Comparison of ENCODE assay signal across 25 cellular contexts in genomic region chr10:105843786-105844560, GRCh38.
DNase-seq lines count a peak whose midpoint lies in the region; ATAC-seq and TF ChIP-seq lines count a peak whose summit lies in the region.
"Had no signal": no experiment of that assay in that cellular context is flagged by ENCODE, and none has a peak within 500 bp of the region (broad histone marks: within the 10 kb centered on the region; RNA-seq: fewer than 3 reads in every experiment).

No MANE protein-coding gene starts in this region.

- DNase-seq in caudate nucleus (lab: John Stamatoyannopoulos, UW) (peak in 12 of 61 donors; percentile 2 to 55 (median 17)), heart right ventricle (no peak), NCI-H1092 (lab: John Stamatoyannopoulos, UW) (no peak)
- DNase-seq in stimulated activated naive CD8-positive, alpha-beta T cell treated with anti-CD3 and anti-CD28 coated beads, Interleukin-15, amount 100 ng/mL, for 72 hours = no peak
- DNase-seq: activated CD4-positive, alpha-beta T cell treated with anti-CD3 and anti-CD28 coated beads, Interleukin-2, amount 10 ng/mL, durations not matched to agents 24 days and 14 days; aorta; KBM-7; kidney glomerular epithelial cell; mammary epithelial cell; NCI-H2029; NCI-H345; NK-92 treated with Interleukin-12 subunit alpha and Interleukin-12 subunit beta, amount 100 ng/mL, for 24 hours; pancreas; sigmoid colon; SJCRH30 had no signal

- H3K36me3 Mint-ChIP-seq in nephron (ENCODE audit: low read depth) = no peaks in the 10 kb centered on the region
- H3K36me3 Mint-ChIP-seq: activated naive CD4-positive, alpha-beta T cell treated with anti-CD3 and anti-CD28 coated beads, Interleukin-2, amount 50 U/mL, for 72 hours; CD14-positive monocyte had no signal

- 53 to 60% methylated on average over 7 of the region's 7 CpGs for WGBS in heart right ventricle, 2 donors

- no peaks in the 10 kb centered on the region for H3K27me3 ChIP-seq in BLaER1 treated with 17β-estradiol and CSF1 and Interleukin-3, amounts not matched to agents 10 nM and 100 nM
- H3K27me3 ChIP-seq in heart right ventricle = no peaks in the 10 kb centered on the region
- H3K27me3 ChIP-seq: pancreas, sigmoid colon, SJCRH30, suprapubic skin had no signal

- H3K4me1 Mint-ChIP-seq in nephron = peaks cover 34% of the 10 kb centered on the region
- H3K4me1 Mint-ChIP-seq in stimulated activated naive CD8-positive, alpha-beta T cell treated with anti-CD3 and anti-CD28 coated beads, Interleukin-15, amount 100 ng/mL, for 72 hours = peaks cover 11% of the 10 kb centered on the region
- H3K4me1 Mint-ChIP-seq: activated T-helper 17 cell treated with anti-CD3 and anti-CD28 coated beads, Interleukin-2, amount 50 U/mL, for 72 hours; CD14-positive monocyte; central memory CD8-positive, alpha-beta T cell had no signal

- H3K4me2 ChIP-seq in BLaER1 treated with 17β-estradiol and CSF1 and Interleukin-3, amounts not matched to agents 10 nM and 100 nM = peak overlapping the region in 10 of 11 experiments; percentile 14 to 54 (median 36); a peak in 17 of 22 replicates

- no peak overlapping the region for H3K4me3 ChIP-seq in BLaER1 treated with 17β-estradiol and CSF1 and Interleukin-3, amounts not matched to agents 10 nM and 100 nM
- no peak overlapping the region for H3K4me3 ChIP-seq in heart right ventricle
- H3K4me3 ChIP-seq: pancreas, sigmoid colon, SJCRH30, suprapubic skin had no signal

- H3K9ac ChIP-seq in BLaER1 treated with 17β-estradiol and CSF1 and Interleukin-3, amounts not matched to agents 10 nM and 100 nM = no peak overlapping the region

- H3K4me3 Mint-ChIP-seq in nephron = no peak overlapping the region
- no peak overlapping the region for H3K4me3 Mint-ChIP-seq in stimulated activated naive CD8-positive, alpha-beta T cell treated with anti-CD3 and anti-CD28 coated beads, Interleukin-15, amount 100 ng/mL, for 72 hours
- H3K4me3 Mint-ChIP-seq: activated CD4-positive, alpha-beta T cell treated with anti-CD3 and anti-CD28 coated beads, Interleukin-2, amount 10 ng/mL, durations not matched to agents 24 days and 14 days; activated T-helper 17 cell treated with anti-CD3 and anti-CD28 coated beads, Interleukin-2, amount 50 U/mL, for 72 hours; CD14-positive monocyte; central memory CD8-positive, alpha-beta T cell had no signal

- peak overlapping the region in 2 of 3 experiments; percentile 22 to 60 for H3K27ac Mint-ChIP-seq in nephron
- peak overlapping the region in 1 of 2 donors; percentile 76 for H3K27ac Mint-ChIP-seq in stimulated activated naive CD8-positive, alpha-beta T cell treated with anti-CD3 and anti-CD28 coated beads, Interleukin-15, amount 100 ng/mL, for 72 hours
- H3K27ac Mint-ChIP-seq: activated CD4-positive, alpha-beta T cell treated with anti-CD3 and anti-CD28 coated beads, Interleukin-2, amount 10 ng/mL, durations not matched to agents 24 days and 14 days; activated T-helper 17 cell treated with anti-CD3 and anti-CD28 coated beads, Interleukin-2, amount 50 U/mL, for 72 hours; CD14-positive monocyte had no signal

- ATAC-seq in HG03432 (IDR thresholded peaks at IDR 0.05; ENCODE audit: unreplicated experiment) (peak; percentile 45), HG02678 (IDR thresholded peaks at IDR 0.05; ENCODE audit: unreplicated experiment) (no peak), heart right ventricle (no peak)
- no peak for ATAC-seq in stimulated activated naive CD8-positive, alpha-beta T cell treated with anti-CD3 and anti-CD28 coated beads, Interleukin-15, amount 100 ng/mL, for 72 hours
- ATAC-seq: activated naive CD4-positive, alpha-beta T cell treated with anti-CD3 and anti-CD28 coated beads, Interleukin-2, amount 50 U/mL, for 72 hours; activated T-helper 17 cell treated with anti-CD3 and anti-CD28 coated beads, Interleukin-2, amount 50 U/mL, for 72 hours; pancreas had no signal

- H3K9me3 Mint-ChIP-seq in nephron = peaks cover 6% of the 10 kb centered on the region
- H3K9me3 Mint-ChIP-seq in stimulated activated naive CD8-positive, alpha-beta T cell treated with anti-CD3 and anti-CD28 coated beads, Interleukin-15, amount 100 ng/mL, for 72 hours = peaks cover 0 to 6% of the 10 kb centered on the region in 2 donors
- H3K9me3 Mint-ChIP-seq: central memory CD8-positive, alpha-beta T cell had no signal

- intact Hi-C loops in heart right ventricle (cut with DNase I) = no loop called here

- H3K9me3 ChIP-seq in BLaER1 treated with 17β-estradiol and CSF1 and Interleukin-3, amounts not matched to agents 10 nM and 100 nM (replicated peaks in 1 of 11) = 0 out of 22 replicates have a peak, but pooled peaks cover 0 to under 1% (median 0%) of the 10 kb centered on the region in 11 experiments
- no peaks in the 10 kb centered on the region for H3K9me3 ChIP-seq in heart right ventricle
- H3K9me3 ChIP-seq: pancreas, sigmoid colon, SJCRH30 had no signal

- no peaks in the 10 kb centered on the region for H3K27me3 Mint-ChIP-seq in nephron (ENCODE audit: low read depth)
- no peaks in the 10 kb centered on the region for H3K27me3 Mint-ChIP-seq in stimulated activated naive CD8-positive, alpha-beta T cell treated with anti-CD3 and anti-CD28 coated beads, Interleukin-15, amount 100 ng/mL, for 72 hours
- H3K27me3 Mint-ChIP-seq: activated CD4-positive, alpha-beta T cell treated with anti-CD3 and anti-CD28 coated beads, Interleukin-2, amount 10 ng/mL, durations not matched to agents 24 days and 14 days; activated T-helper 17 cell treated with anti-CD3 and anti-CD28 coated beads, Interleukin-2, amount 50 U/mL, for 72 hours; central memory CD8-positive, alpha-beta T cell had no signal

- H3K4me1 ChIP-seq in BLaER1 treated with 17β-estradiol and CSF1 and Interleukin-3, amounts not matched to agents 10 nM and 100 nM = peaks cover 0 to 12% (median 10%) of the 10 kb centered on the region in 10 experiments; a peak in 15 of 20 replicates
- H3K4me1 ChIP-seq in heart right ventricle = no peaks in the 10 kb centered on the region
- H3K4me1 ChIP-seq: pancreas, sigmoid colon, SJCRH30, suprapubic skin had no signal

- no peak for TF ChIP-seq CTCF in nephron (IDR thresholded peaks at IDR 0.05; ENCODE audit: unreplicated experiment in 3 of 3)
- no peak for TF ChIP-seq CTCF in heart right ventricle (IDR thresholded peaks at IDR 0.05)

- no peaks in the 10 kb centered on the region for H4K20me1 ChIP-seq in BLaER1 treated with 17β-estradiol and CSF1 and Interleukin-3, amounts not matched to agents 10 nM and 100 nM

- H3K36me3 ChIP-seq in BLaER1 treated with 17β-estradiol and CSF1 and Interleukin-3, amounts not matched to agents 10 nM and 100 nM = no peaks in the 10 kb centered on the region
- no peaks in the 10 kb centered on the region for H3K36me3 ChIP-seq in heart right ventricle
- H3K36me3 ChIP-seq: pancreas, sigmoid colon, SJCRH30, suprapubic skin had no signal

- H3K27ac ChIP-seq in BLaER1 treated with 17β-estradiol and CSF1 and Interleukin-3, amounts not matched to agents 10 nM and 100 nM = peak overlapping the region in 1 of 11 experiments; percentile 28; a peak in 1 of 22 replicates
- H3K27ac ChIP-seq in caudate nucleus (ENCODE audit: low read depth, low read length) (peak overlapping the region; percentile 40), heart right ventricle (no peak overlapping the region)
- H3K27ac ChIP-seq: epithelial cell of prostate, pancreas, sigmoid colon, SJCRH30, suprapubic skin had no signal
